Comparison of ENCODE assay signal across 15 cellular contexts in the genomic region with DNA sequence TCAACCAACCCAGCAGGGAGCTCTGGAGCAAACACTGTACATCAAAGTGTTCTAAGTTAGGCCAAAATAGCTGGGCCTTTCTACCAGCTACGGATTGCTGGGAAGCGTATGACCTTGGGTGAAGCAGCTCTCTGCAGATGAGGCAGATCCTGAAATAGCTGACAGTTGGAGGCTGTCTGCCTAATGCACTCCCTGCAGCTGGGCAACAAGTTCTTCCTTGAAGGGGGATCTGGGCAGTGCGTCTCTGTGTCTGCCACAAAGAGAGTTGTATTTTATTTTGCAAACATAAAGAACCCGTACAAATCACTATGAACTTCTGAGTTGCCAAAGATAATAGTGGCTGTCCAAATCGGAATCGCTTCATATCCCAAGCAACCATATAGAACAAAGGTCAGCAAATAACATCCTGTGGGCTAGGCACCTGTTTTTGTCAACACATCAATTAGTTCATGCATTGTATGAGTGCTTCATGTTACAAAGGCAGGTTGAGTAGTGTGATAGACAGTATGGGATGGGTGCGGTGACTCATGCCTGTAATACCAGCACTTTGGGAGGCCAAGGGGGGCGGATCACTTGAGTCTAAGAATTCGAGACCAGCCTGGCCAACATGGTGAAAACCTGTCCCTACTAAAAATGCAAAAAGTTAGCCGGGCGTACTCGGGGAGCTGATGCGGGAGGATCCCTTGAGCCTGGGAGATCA.
DNase-seq lines count a peak whose midpoint lies in the region; ATAC-seq and TF ChIP-seq lines count a peak whose summit lies in the region.
"Had no signal": no experiment of that assay in that cellular context is flagged by ENCODE, and none has a peak within 500 bp of the region (broad histone marks: within the 10 kb centered on the region; RNA-seq: fewer than 3 reads in every experiment).

No MANE protein-coding gene starts in this region.

- TF ChIP-seq CTCF in astrocyte of the spinal cord (IDR thresholded peaks at IDR 0.05; ENCODE audit: low read depth, low read length) = no peak

- no peak for ATAC-seq in GM18517 (IDR thresholded peaks at IDR 0.05; ENCODE audit: unreplicated experiment)

- DNase-seq in HCEC 1CT = peak; percentile 17
- peak; percentile 60 for DNase-seq in NCI-H2107 treated with DMSO at 0.1 percent for 48 hours (lab: John Stamatoyannopoulos, UW; ENCODE audit: unreplicated experiment)
- peak; percentile 51 for DNase-seq in astrocyte of the spinal cord (ENCODE audit: low read depth, low spot score)
- DNase-seq in left kidney (ENCODE audit: low read depth, low spot score) = peak; percentile 53
- DNase-seq in NCI-H2171 treated with DMSO at 0.1 percent for 48 hours (lab: John Stamatoyannopoulos, UW) = no peak
- DNase-seq in putamen (ENCODE audit: low spot score) = no peak
- DNase-seq in OCI-M2 (lab: John Stamatoyannopoulos, UW; ENCODE audit: unreplicated experiment) = no peak
- DNase-seq: activated CD4-positive, alpha-beta T cell treated with anti-CD3 and anti-CD28 coated beads for 1 hour; activated gamma-delta T cell treated with Interleukin-2 at 50 U/mL for 16 hours; CD4-positive, CD25-positive, alpha-beta regulatory T cell; kidney glomerular epithelial cell; stimulated activated CD4-positive, alpha-beta T cell treated with anti-CD3 and anti-CD28 coated beads, Interleukin-1b, Interleukin-23, amount 100 ng/mL, for 48 hours; stimulated activated naive CD4-positive, alpha-beta T cell had no signal

- in situ Hi-C loops in astrocyte of the spinal cord (cut with HindIII; ENCODE audit: low sequenced_read_pairs) = no loop called here

- no peak overlapping the region for H3K4me3 ChIP-seq in astrocyte of the spinal cord (ENCODE audit: low read depth, low read length)
- H3K4me3 ChIP-seq: SJSA1 had no signal

Comparison
In these comparisons a context has a peak if more than half of its experiments do, and no peak if none do; other contexts are left out.
1. DNase-seq: peak in HCEC 1CT (single experiment), NCI-H2107 treated with DMSO at 0.1 percent for 48 hours (single experiment), astrocyte of the spinal cord (single experiment) and left kidney (single experiment); none in NCI-H2171 treated with DMSO at 0.1 percent for 48 hours (single experiment), putamen (single experiment) and OCI-M2 (single experiment).